ENCODE assay signal across 1 cellular context in genomic region chr7:100066953-100067352, GRCh38.
TF ChIP-seq lines count a peak whose summit lies in the region.

No MANE protein-coding gene starts in this region.

TF ChIP-seq in GM23338, 12 proteins besides CTCF, POLR2A, EP300 and RAD21:
- TF ChIP-seq ZNF462 (CRISPR knock-in tag; IDR thresholded peaks at IDR 0.05) (no peak), EZH2 (IDR thresholded peaks at IDR 0.05; ENCODE audit: low read depth, unreplicated experiment) (no peak), REST (IDR thresholded peaks at IDR 0.05; ENCODE audit: unreplicated experiment) (no peak), EZH2phosphoT487 (IDR thresholded peaks at IDR 0.05; ENCODE audit: unreplicated experiment) (no peak), JUNB (IDR thresholded peaks at IDR 0.05; ENCODE audit: unreplicated experiment) (no peak), ZNF331 (CRISPR knock-in tag; IDR thresholded peaks at IDR 0.05; ENCODE audit: low read depth) (no peak), STAT1 (IDR thresholded peaks at IDR 0.05; ENCODE audit: unreplicated experiment) (no peak), POLR2AphosphoS5 (IDR thresholded peaks at IDR 0.05; ENCODE audit: low read depth) (no peak), ETS1 (IDR thresholded peaks at IDR 0.05) (no peak), ZNF114 (CRISPR knock-in tag; IDR thresholded peaks at IDR 0.05) (no peak), NANOG (IDR thresholded peaks at IDR 0.05; ENCODE audit: borderline replicate concordance) (no peak), CREB1 (CRISPR knock-in tag; IDR thresholded peaks at IDR 0.05; ENCODE audit: low read depth) (no peak)
